ENCODE assay signal across 1 cellular context in the genomic region with DNA sequence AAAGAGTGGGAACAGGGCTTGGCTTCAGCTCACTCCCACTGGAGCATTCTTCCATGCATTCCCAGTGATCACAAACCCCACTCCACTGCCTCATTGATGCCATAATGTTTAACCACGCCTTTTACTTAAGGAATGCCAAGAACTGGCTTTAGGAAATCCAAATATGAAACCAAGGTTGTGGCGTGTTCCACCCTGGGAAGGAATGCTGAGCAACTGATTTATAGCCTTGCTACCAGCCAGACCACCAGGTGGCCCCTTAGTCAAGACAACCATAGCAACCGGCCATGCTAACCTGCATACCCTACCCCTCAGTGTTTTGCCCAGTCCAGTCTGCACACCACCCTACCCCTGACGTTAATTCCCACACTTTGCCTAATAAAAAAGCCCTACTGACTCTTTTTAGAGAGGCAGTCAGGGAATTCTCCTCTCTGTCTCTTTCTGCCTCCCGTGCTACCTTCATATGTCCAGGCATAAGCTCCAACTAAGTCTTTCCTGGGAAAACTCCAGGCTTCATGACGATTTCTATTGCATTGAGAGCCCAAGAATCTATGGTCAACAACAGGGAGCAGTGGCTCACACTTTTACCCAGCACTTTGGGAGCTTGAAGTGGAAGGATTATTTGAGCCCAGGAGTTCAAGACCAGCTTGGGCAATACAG.
TF ChIP-seq lines count a peak whose summit lies in the region.

No MANE protein-coding gene starts in this region.

TF ChIP-seq in WTC11, 78 proteins besides CTCF, POLR2A, EP300 and RAD21 (continued from another document):
- TF ChIP-seq, protein P1, sequence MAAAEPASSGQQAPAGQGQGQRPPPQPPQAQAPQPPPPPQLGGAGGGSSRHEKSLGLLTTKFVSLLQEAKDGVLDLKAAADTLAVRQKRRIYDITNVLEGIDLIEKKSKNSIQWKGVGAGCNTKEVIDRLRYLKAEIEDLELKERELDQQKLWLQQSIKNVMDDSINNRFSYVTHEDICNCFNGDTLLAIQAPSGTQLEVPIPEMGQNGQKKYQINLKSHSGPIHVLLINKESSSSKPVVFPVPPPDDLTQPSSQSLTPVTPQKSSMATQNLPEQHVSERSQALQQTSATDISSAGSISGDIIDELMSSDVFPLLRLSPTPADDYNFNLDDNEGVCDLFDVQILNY (CRISPR knock-in tag; IDR thresholded peaks at IDR 0.05), result no peak
- TF ChIP-seq, protein P2, sequence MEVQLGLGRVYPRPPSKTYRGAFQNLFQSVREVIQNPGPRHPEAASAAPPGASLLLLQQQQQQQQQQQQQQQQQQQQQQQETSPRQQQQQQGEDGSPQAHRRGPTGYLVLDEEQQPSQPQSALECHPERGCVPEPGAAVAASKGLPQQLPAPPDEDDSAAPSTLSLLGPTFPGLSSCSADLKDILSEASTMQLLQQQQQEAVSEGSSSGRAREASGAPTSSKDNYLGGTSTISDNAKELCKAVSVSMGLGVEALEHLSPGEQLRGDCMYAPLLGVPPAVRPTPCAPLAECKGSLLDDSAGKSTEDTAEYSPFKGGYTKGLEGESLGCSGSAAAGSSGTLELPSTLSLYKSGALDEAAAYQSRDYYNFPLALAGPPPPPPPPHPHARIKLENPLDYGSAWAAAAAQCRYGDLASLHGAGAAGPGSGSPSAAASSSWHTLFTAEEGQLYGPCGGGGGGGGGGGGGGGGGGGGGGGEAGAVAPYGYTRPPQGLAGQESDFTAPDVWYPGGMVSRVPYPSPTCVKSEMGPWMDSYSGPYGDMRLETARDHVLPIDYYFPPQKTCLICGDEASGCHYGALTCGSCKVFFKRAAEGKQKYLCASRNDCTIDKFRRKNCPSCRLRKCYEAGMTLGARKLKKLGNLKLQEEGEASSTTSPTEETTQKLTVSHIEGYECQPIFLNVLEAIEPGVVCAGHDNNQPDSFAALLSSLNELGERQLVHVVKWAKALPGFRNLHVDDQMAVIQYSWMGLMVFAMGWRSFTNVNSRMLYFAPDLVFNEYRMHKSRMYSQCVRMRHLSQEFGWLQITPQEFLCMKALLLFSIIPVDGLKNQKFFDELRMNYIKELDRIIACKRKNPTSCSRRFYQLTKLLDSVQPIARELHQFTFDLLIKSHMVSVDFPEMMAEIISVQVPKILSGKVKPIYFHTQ (CRISPR knock-in tag; IDR thresholded peaks at IDR 0.05), result no peak
- TF ChIP-seq, protein P3, sequence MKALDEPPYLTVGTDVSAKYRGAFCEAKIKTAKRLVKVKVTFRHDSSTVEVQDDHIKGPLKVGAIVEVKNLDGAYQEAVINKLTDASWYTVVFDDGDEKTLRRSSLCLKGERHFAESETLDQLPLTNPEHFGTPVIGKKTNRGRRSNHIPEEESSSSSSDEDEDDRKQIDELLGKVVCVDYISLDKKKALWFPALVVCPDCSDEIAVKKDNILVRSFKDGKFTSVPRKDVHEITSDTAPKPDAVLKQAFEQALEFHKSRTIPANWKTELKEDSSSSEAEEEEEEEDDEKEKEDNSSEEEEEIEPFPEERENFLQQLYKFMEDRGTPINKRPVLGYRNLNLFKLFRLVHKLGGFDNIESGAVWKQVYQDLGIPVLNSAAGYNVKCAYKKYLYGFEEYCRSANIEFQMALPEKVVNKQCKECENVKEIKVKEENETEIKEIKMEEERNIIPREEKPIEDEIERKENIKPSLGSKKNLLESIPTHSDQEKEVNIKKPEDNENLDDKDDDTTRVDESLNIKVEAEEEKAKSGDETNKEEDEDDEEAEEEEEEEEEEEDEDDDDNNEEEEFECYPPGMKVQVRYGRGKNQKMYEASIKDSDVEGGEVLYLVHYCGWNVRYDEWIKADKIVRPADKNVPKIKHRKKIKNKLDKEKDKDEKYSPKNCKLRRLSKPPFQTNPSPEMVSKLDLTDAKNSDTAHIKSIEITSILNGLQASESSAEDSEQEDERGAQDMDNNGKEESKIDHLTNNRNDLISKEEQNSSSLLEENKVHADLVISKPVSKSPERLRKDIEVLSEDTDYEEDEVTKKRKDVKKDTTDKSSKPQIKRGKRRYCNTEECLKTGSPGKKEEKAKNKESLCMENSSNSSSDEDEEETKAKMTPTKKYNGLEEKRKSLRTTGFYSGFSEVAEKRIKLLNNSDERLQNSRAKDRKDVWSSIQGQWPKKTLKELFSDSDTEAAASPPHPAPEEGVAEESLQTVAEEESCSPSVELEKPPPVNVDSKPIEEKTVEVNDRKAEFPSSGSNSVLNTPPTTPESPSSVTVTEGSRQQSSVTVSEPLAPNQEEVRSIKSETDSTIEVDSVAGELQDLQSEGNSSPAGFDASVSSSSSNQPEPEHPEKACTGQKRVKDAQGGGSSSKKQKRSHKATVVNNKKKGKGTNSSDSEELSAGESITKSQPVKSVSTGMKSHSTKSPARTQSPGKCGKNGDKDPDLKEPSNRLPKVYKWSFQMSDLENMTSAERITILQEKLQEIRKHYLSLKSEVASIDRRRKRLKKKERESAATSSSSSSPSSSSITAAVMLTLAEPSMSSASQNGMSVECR (CRISPR knock-in tag; IDR thresholded peaks at IDR 0.05; ENCODE audit: borderline replicate concordance), result no peak
- TF ChIP-seq, protein P4, sequence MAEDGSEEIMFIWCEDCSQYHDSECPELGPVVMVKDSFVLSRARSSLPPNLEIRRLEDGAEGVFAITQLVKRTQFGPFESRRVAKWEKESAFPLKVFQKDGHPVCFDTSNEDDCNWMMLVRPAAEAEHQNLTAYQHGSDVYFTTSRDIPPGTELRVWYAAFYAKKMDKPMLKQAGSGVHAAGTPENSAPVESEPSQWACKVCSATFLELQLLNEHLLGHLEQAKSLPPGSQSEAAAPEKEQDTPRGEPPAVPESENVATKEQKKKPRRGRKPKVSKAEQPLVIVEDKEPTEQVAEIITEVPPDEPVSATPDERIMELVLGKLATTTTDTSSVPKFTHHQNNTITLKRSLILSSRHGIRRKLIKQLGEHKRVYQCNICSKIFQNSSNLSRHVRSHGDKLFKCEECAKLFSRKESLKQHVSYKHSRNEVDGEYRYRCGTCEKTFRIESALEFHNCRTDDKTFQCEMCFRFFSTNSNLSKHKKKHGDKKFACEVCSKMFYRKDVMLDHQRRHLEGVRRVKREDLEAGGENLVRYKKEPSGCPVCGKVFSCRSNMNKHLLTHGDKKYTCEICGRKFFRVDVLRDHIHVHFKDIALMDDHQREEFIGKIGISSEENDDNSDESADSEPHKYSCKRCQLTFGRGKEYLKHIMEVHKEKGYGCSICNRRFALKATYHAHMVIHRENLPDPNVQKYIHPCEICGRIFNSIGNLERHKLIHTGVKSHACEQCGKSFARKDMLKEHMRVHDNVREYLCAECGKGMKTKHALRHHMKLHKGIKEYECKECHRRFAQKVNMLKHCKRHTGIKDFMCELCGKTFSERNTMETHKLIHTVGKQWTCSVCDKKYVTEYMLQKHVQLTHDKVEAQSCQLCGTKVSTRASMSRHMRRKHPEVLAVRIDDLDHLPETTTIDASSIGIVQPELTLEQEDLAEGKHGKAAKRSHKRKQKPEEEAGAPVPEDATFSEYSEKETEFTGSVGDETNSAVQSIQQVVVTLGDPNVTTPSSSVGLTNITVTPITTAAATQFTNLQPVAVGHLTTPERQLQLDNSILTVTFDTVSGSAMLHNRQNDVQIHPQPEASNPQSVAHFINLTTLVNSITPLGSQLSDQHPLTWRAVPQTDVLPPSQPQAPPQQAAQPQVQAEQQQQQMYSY (CRISPR knock-in tag; IDR thresholded peaks at IDR 0.05), result no peak
- TF ChIP-seq ZNF263 (CRISPR knock-in tag; IDR thresholded peaks at IDR 0.05; ENCODE audit: low read depth) (no peak), ETV6 (CRISPR knock-in tag; IDR thresholded peaks at IDR 0.05) (no peak), OVOL2 (CRISPR knock-in tag; IDR thresholded peaks at IDR 0.05; ENCODE audit: borderline replicate concordance) (no peak), NR2C2 (CRISPR knock-in tag; IDR thresholded peaks at IDR 0.05) (no peak), FOXK1 (CRISPR knock-in tag; IDR thresholded peaks at IDR 0.05) (no peak), MXD4 (CRISPR knock-in tag; IDR thresholded peaks at IDR 0.05; ENCODE audit: borderline replicate concordance) (no peak)
- TF ChIP-seq, protein P5, sequence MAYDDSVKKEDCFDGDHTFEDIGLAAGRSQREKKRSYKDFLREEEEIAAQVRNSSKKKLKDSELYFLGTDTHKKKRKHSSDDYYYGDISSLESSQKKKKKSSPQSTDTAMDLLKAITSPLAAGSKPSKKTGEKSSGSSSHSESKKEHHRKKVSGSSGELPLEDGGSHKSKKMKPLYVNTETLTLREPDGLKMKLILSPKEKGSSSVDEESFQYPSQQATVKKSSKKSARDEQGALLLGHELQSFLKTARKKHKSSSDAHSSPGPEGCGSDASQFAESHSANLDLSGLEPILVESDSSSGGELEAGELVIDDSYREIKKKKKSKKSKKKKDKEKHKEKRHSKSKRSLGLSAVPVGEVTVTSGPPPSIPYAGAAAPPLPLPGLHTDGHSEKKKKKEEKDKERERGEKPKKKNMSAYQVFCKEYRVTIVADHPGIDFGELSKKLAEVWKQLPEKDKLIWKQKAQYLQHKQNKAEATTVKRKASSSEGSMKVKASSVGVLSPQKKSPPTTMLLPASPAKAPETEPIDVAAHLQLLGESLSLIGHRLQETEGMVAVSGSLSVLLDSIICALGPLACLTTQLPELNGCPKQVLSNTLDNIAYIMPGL (CRISPR knock-in tag; IDR thresholded peaks at IDR 0.05), result no peak
- TF ChIP-seq, protein P6, sequence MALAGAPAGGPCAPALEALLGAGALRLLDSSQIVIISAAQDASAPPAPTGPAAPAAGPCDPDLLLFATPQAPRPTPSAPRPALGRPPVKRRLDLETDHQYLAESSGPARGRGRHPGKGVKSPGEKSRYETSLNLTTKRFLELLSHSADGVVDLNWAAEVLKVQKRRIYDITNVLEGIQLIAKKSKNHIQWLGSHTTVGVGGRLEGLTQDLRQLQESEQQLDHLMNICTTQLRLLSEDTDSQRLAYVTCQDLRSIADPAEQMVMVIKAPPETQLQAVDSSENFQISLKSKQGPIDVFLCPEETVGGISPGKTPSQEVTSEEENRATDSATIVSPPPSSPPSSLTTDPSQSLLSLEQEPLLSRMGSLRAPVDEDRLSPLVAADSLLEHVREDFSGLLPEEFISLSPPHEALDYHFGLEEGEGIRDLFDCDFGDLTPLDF (CRISPR knock-in tag; IDR thresholded peaks at IDR 0.05), result no peak
- TF ChIP-seq, protein P7, sequence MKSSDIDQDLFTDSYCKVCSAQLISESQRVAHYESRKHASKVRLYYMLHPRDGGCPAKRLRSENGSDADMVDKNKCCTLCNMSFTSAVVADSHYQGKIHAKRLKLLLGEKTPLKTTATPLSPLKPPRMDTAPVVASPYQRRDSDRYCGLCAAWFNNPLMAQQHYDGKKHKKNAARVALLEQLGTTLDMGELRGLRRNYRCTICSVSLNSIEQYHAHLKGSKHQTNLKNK (CRISPR knock-in tag; IDR thresholded peaks at IDR 0.05), result no peak
- TF ChIP-seq, protein P8, sequence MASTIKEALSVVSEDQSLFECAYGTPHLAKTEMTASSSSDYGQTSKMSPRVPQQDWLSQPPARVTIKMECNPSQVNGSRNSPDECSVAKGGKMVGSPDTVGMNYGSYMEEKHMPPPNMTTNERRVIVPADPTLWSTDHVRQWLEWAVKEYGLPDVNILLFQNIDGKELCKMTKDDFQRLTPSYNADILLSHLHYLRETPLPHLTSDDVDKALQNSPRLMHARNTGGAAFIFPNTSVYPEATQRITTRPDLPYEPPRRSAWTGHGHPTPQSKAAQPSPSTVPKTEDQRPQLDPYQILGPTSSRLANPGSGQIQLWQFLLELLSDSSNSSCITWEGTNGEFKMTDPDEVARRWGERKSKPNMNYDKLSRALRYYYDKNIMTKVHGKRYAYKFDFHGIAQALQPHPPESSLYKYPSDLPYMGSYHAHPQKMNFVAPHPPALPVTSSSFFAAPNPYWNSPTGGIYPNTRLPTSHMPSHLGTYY (CRISPR knock-in tag; IDR thresholded peaks at IDR 0.05), result no peak
- TF ChIP-seq, protein P9, sequence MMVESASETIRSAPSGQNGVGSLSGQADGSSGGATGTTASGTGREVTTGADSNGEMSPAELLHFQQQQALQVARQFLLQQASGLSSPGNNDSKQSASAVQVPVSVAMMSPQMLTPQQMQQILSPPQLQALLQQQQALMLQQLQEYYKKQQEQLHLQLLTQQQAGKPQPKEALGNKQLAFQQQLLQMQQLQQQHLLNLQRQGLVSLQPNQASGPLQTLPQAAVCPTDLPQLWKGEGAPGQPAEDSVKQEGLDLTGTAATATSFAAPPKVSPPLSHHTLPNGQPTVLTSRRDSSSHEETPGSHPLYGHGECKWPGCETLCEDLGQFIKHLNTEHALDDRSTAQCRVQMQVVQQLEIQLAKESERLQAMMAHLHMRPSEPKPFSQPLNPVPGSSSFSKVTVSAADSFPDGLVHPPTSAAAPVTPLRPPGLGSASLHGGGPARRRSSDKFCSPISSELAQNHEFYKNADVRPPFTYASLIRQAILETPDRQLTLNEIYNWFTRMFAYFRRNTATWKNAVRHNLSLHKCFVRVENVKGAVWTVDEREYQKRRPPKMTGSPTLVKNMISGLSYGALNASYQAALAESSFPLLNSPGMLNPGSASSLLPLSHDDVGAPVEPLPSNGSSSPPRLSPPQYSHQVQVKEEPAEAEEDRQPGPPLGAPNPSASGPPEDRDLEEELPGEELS (CRISPR knock-in tag; IDR thresholded peaks at IDR 0.05), result no peak
- TF ChIP-seq, protein P10, sequence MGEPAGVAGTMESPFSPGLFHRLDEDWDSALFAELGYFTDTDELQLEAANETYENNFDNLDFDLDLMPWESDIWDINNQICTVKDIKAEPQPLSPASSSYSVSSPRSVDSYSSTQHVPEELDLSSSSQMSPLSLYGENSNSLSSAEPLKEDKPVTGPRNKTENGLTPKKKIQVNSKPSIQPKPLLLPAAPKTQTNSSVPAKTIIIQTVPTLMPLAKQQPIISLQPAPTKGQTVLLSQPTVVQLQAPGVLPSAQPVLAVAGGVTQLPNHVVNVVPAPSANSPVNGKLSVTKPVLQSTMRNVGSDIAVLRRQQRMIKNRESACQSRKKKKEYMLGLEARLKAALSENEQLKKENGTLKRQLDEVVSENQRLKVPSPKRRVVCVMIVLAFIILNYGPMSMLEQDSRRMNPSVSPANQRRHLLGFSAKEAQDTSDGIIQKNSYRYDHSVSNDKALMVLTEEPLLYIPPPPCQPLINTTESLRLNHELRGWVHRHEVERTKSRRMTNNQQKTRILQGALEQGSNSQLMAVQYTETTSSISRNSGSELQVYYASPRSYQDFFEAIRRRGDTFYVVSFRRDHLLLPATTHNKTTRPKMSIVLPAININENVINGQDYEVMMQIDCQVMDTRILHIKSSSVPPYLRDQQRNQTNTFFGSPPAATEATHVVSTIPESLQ (CRISPR knock-in tag; IDR thresholded peaks at IDR 0.05), result no peak
